Comparison of ENCODE assay signal across 10 cellular contexts in genomic region chr7:36286241-36286640, GRCh38.
DNase-seq lines count a peak whose midpoint lies in the region; ATAC-seq and TF ChIP-seq lines count a peak whose summit lies in the region.
"Had no signal": no experiment of that assay in that cellular context is flagged by ENCODE, and none has a peak within 500 bp of the region (broad histone marks: within the 10 kb centered on the region; RNA-seq: fewer than 3 reads in every experiment).

No MANE protein-coding gene starts in this region.

- ATAC-seq in DND-41 (ENCODE audit: insufficient read depth, low read depth) (peak; percentile 81), GM19395 (IDR thresholded peaks at IDR 0.05; ENCODE audit: unreplicated experiment) (no peak)

- H4K20me1 ChIP-seq in DND-41 (ENCODE audit: insufficient read depth, low read length), result no peaks in the 10 kb centered on the region

- peaks cover 50% of the 10 kb centered on the region for H3K4me1 Mint-ChIP-seq in T-helper 1 cell treated with Interleukin-12 subunit alpha and Interleukin-12 subunit beta and Interleukin-4 antibody, amounts not matched to agents 30 μg/mL and 1 μg/mL, for 36 hours (ENCODE audit: low read depth)

- H3K4me3 ChIP-seq in DND-41 (ENCODE audit: low read depth in 1 of 2, low read length in 2 of 2), result peak overlapping the region in 1 of 2 experiments; percentile 10; a peak in 2 of 4 replicates
- no peak overlapping the region for H3K4me3 ChIP-seq in spleen
- H3K4me3 ChIP-seq: GM23248 had no signal

- peak overlapping the region; percentile 99 for H3K27ac Mint-ChIP-seq in T-helper 1 cell treated with Interleukin-12 subunit alpha and Interleukin-12 subunit beta and Interleukin-4 antibody, amounts not matched to agents 30 μg/mL and 1 μg/mL, for 36 hours
- H3K27ac Mint-ChIP-seq: nephron progenitor cell had no signal

- H3K4me3 Mint-ChIP-seq in T-helper 1 cell treated with Interleukin-12 subunit alpha and Interleukin-12 subunit beta and Interleukin-4 antibody, amounts not matched to agents 30 μg/mL and 1 μg/mL, for 36 hours, result peak overlapping the region; percentile 78
- H3K4me3 Mint-ChIP-seq: nephron progenitor cell had no signal

- peak overlapping the region; percentile 57 for H3K9ac ChIP-seq in DND-41 (ENCODE audit: low read depth, low read length)
- H3K9ac ChIP-seq: GM23248 had no signal

- no peaks in the 10 kb centered on the region for H3K79me2 ChIP-seq in DND-41 (ENCODE audit: insufficient read depth, low read length)

- H3K36me3 ChIP-seq in DND-41 (ENCODE audit: insufficient read depth, low read length) (no peaks in the 10 kb centered on the region; the same call in 1 of the 2 replicates), spleen (peaks cover 0 to 14% (median 0%) of the 10 kb centered on the region in 6 donors)

- H3K27me3 ChIP-seq in DND-41 (ENCODE audit: insufficient read depth, low read length, poor library complexity) (no peaks in the 10 kb centered on the region), spleen (replicated peaks in 1 of 7) (no peaks in the 10 kb centered on the region)

- peak overlapping the region; percentile 62 for H3K4me2 ChIP-seq in DND-41 (ENCODE audit: insufficient read depth, low read length)

- TF ChIP-seq POLR2A in spleen (IDR thresholded peaks at IDR 0.05), result no peak

- H3K27ac ChIP-seq in DND-41 (ENCODE audit: low read length) (peak overlapping the region; percentile 87), spleen (peak overlapping the region in 6 of 8 donors; percentile 16 to 91 (median 70))
- H3K27ac ChIP-seq: GM23248 had no signal

- H3K27me3 Mint-ChIP-seq in T-helper 1 cell treated with Interleukin-12 subunit alpha and Interleukin-12 subunit beta and Interleukin-4 antibody, amounts not matched to agents 30 μg/mL and 1 μg/mL, for 36 hours (ENCODE audit: low read depth), result no peaks in the 10 kb centered on the region

- DNase-seq in DND-41 (peak; percentile 92), spleen (no peak), SK-N-DZ (ENCODE audit: low spot score) (no peak), Ammon's horn (ENCODE audit: low spot score) (no peak), NCI-H226 (no peak)
- peak; percentile 25 for DNase-seq in activated naive CD4-positive, alpha-beta T cell treated with anti-CD3 and anti-CD28 coated beads, Interleukin-2, amount 50 U/mL, for 16 hours
- DNase-seq: GM23248, nephron progenitor cell had no signal

- no peak overlapping the region for H2AFZ ChIP-seq in DND-41 (ENCODE audit: low read depth, low read length)
- H2AFZ ChIP-seq: GM23248 had no signal

- no peaks in the 10 kb centered on the region for H3K9me3 ChIP-seq in DND-41 (ENCODE audit: insufficient read depth, low read length, severe bottlenecking)
- H3K9me3 ChIP-seq in spleen, result no peaks in the 10 kb centered on the region

- peaks cover 7% of the 10 kb centered on the region for H3K36me3 Mint-ChIP-seq in T-helper 1 cell treated with Interleukin-12 subunit alpha and Interleukin-12 subunit beta and Interleukin-4 antibody, amounts not matched to agents 30 μg/mL and 1 μg/mL, for 36 hours (ENCODE audit: low read depth)

- WGBS in spleen, 5 donors, result 19 to 31% (median 26%) methylated on average over 2 of the region's 2 CpGs; no CpG with 5 or more reads in 1 of the 5 donors

- H3K9me3 Mint-ChIP-seq in T-helper 1 cell treated with Interleukin-12 subunit alpha and Interleukin-12 subunit beta and Interleukin-4 antibody, amounts not matched to agents 30 μg/mL and 1 μg/mL, for 36 hours, result no peaks in the 10 kb centered on the region
- H3K9me3 Mint-ChIP-seq: nephron progenitor cell had no signal

- H3K4me1 ChIP-seq in DND-41 (ENCODE audit: insufficient read depth, low read length), result peaks cover 75% of the 10 kb centered on the region
- peaks cover 30 to 90% (median 68%) of the 10 kb centered on the region in 6 donors for H3K4me1 ChIP-seq in spleen

- intact Hi-C loops in spleen (cut with DNase I; ENCODE audit: low total_unique reads), result loop anchor here (10.0 kb wide), 1 partner anchor 131 kb away; the partner anchor contains the start of gene EEPD1

- TF ChIP-seq CTCF in DND-41 (IDR thresholded peaks at IDR 0.05; ENCODE audit: borderline replicate concordance, extremely low read depth, low read length, poor library complexity, severe bottlenecking), result no peak
- no peak for TF ChIP-seq CTCF in spleen (IDR thresholded peaks at IDR 0.05 in 8 of 11, conservative IDR thresholded peaks at IDR 0.05 in 3 of 11)

Comparison
In these comparisons a context has a peak if more than half of its experiments do, and no peak if none do; other contexts are left out.
1. DNase-seq: peak in DND-41 (single experiment) and activated naive CD4-positive, alpha-beta T cell treated with anti-CD3 and anti-CD28 coated beads, Interleukin-2, amount 50 U/mL, for 16 hours (single experiment); none in spleen (single experiment), SK-N-DZ (single experiment), Ammon's horn (single experiment) and NCI-H226 (single experiment).